Comparison of ENCODE assay signal across 2 cellular contexts in genomic region chr1:58497499-58497898, GRCh38.
TF ChIP-seq lines count a peak whose summit lies in the region.

No MANE protein-coding gene starts in this region.

TF ChIP-seq in GM12878, 131 proteins besides CTCF, POLR2A, EP300 and RAD21 (continues in another document):
- TF ChIP-seq MLLT1 (IDR thresholded peaks at IDR 0.05) (no peak), CHD1 (IDR thresholded peaks at IDR 0.05; ENCODE audit: low read depth, low read length) (no peak), USF1 (IDR thresholded peaks at IDR 0.05; ENCODE audit: borderline replicate concordance, extremely low read length, insufficient read depth, low read depth, low read length) (no peak), ATF2 (IDR thresholded peaks at IDR 0.05; ENCODE audit: low read length) (no peak), CEBPZ (IDR thresholded peaks at IDR 0.05; ENCODE audit: low read depth, low read length) (no peak), ASH2L (IDR thresholded peaks at IDR 0.05; ENCODE audit: borderline replicate concordance, low read depth) (no peak), HSF1 (IDR thresholded peaks at IDR 0.05; ENCODE audit: low read depth, low read length) (no peak), DPF2 (IDR thresholded peaks at IDR 0.05) (no peak), GABPA (IDR thresholded peaks at IDR 0.05; ENCODE audit: low read depth) (no peak), RCOR1 (conservative IDR thresholded peaks at IDR 0.05; ENCODE audit: low read depth, low read length) (no peak), USF2 (IDR thresholded peaks at IDR 0.05; ENCODE audit: borderline replicate concordance, low read depth, low read length) (no peak)

TF ChIP-seq in SK-N-SH, 30 proteins besides CTCF, POLR2A, EP300 and RAD21:
- TF ChIP-seq PBX3 (IDR thresholded peaks at IDR 0.05), result no peak
